8 cellular contexts compared by ENCODE assay signal in genomic region chr2:201806442-201806841, GRCh38. TPM values are rescaled to one million over a fixed set of nuclear protein-coding genes. Genes with fewer than 3 reads are reported as not detected.
A peak's percentile ranks its signal among the peaks of the same experiment; 100 is the strongest.
DNase-seq lines count a peak whose midpoint lies in the region; ATAC-seq, FAIRE-seq and TF ChIP-seq lines count a peak whose summit lies in the region.
"Had no signal": no experiment of that assay in that cellular context is flagged by ENCODE, and none has a peak within 500 bp of the region (broad histone marks: within the 10 kb centered on the region; RNA-seq: fewer than 3 reads in every experiment).

TSS of gene CDK15 (plus strand) at chr2:201806537. CDS start at chr2:201806665, 128 bp downstream.

- H4K8ac ChIP-seq in IMR-90 (ENCODE audit: low read depth in 2 of 2, low read length in 2 of 2), result peak within 1 kb of the TSS; percentile 51 to 85

- CTCF ChIA-PET in IMR-90 (lab: Yijun Ruan, JAX) (interaction anchor here (0.6 kb wide), 1 partner anchor 54 kb away, joined by 3 read pairs; no protein-coding TSS in a partner anchor), GM10248 (lab: Yijun Ruan, JAX) (interaction anchor here (1.0 kb wide), 1 partner anchor 21 kb away, joined by 3 read pairs; no protein-coding TSS in a partner anchor)

- H3K9me1 ChIP-seq in IMR-90 (ENCODE audit: insufficient read depth, low read length) (peaks cover 7% of the 10 kb centered on the region), keratinocyte (ENCODE audit: control insufficient read depth, extremely low read depth, insufficient read depth, low read length) (no peaks in the 10 kb centered on the region)

- peak within 1 kb of the TSS; percentile 50 for H2AK9ac ChIP-seq in IMR-90 (replicated peaks; ENCODE audit: low read depth, low read length, poor library complexity)

- H3K4me3 Mint-ChIP-seq in activated T-helper 17 cell treated with anti-CD3 and anti-CD28 coated beads, Interleukin-2, amount 50 U/mL, for 72 hours, result no peak within 1 kb of the TSS

- no peaks in the 10 kb centered on the region for H3K79me2 ChIP-seq in keratinocyte (ENCODE audit: control insufficient read depth, insufficient read depth, low read length)

- H3K27me3 ChIP-seq in IMR-90 (ENCODE audit: control insufficient read depth, insufficient read depth, low read length) (no peaks in the 10 kb centered on the region), keratinocyte (ENCODE audit: control insufficient read depth, extremely low read depth, insufficient read depth, low read length) (no peaks in the 10 kb centered on the region), tibial artery (no peaks in the 10 kb centered on the region), HAP-1 (ENCODE audit: low read depth) (no peaks in the 10 kb centered on the region)

- peak within 1 kb of the TSS; percentile 16 for H3K4me3 ChIP-seq in IMR-90 (ENCODE audit: insufficient read depth, low read depth, low read length)
- no peak within 1 kb of the TSS for H3K4me3 ChIP-seq in astrocyte of the spinal cord (ENCODE audit: low read depth, low read length)
- H3K4me3 ChIP-seq in keratinocyte (ENCODE audit: control insufficient read depth in 2 of 3, extremely low read depth in 1 of 3, insufficient read depth in 2 of 3, low read depth in 1 of 3, low read length in 3 of 3), result no peak within 1 kb of the TSS
- peak within 1 kb of the TSS in 1 of 2 donors; percentile 16 for H3K4me3 ChIP-seq in tibial artery
- H3K4me3 ChIP-seq in HAP-1, result no peak within 1 kb of the TSS

- TF ChIP-seq POLR2A in IMR-90 (IDR thresholded peaks at IDR 0.05; ENCODE audit: low read depth, low read length), result no peak

- H3K4me1 Mint-ChIP-seq in activated T-helper 17 cell treated with anti-CD3 and anti-CD28 coated beads, Interleukin-2, amount 50 U/mL, for 72 hours, result no peaks in the 10 kb centered on the region

- TF ChIP-seq RAD21 in IMR-90 (IDR thresholded peaks at IDR 0.05; ENCODE audit: low read length), result no peak

- H2AFZ ChIP-seq in IMR-90 (replicated peaks; ENCODE audit: low read length, poor library complexity) (peak within 1 kb of the TSS; percentile 89), keratinocyte (ENCODE audit: control insufficient read depth, low read length) (peak within 1 kb of the TSS; percentile 12)

- H3K27me3 Mint-ChIP-seq in activated T-helper 17 cell treated with anti-CD3 and anti-CD28 coated beads, Interleukin-2, amount 50 U/mL, for 72 hours, result peaks cover 26% of the 10 kb centered on the region

- H3K4me2 ChIP-seq in IMR-90 (ENCODE audit: low read depth, low read length) (peak within 1 kb of the TSS; percentile 66), keratinocyte (ENCODE audit: control insufficient read depth, extremely low read depth, insufficient read depth, low read depth, low read length) (no peak within 1 kb of the TSS)

- H2BK20ac ChIP-seq in IMR-90 (ENCODE audit: low read depth, low read length), result peak within 1 kb of the TSS; percentile 96

- peak within 1 kb of the TSS; percentile 68 for H2BK5ac ChIP-seq in IMR-90 (ENCODE audit: low read depth, low read length, poor library complexity, severe bottlenecking)

- peaks cover 12% of the 10 kb centered on the region for H3K4me1 ChIP-seq in IMR-90 (ENCODE audit: control insufficient read depth, insufficient read depth, low read length)
- peaks cover 3% of the 10 kb centered on the region for H3K4me1 ChIP-seq in keratinocyte (ENCODE audit: control insufficient read depth, extremely low read depth, insufficient read depth, low read length)
- H3K4me1 ChIP-seq in tibial artery, result peaks cover 0 to 30% (median 17%) of the 10 kb centered on the region in 4 donors
- H3K4me1 ChIP-seq in HAP-1, result no peaks in the 10 kb centered on the region

- H4K20me1 ChIP-seq in IMR-90 (ENCODE audit: insufficient read depth, low read length) (no peaks in the 10 kb centered on the region), keratinocyte (ENCODE audit: control insufficient read depth, extremely low read depth, insufficient read depth, low read length) (no peaks in the 10 kb centered on the region)

- peak within 1 kb of the TSS; percentile 55 for H2BK15ac ChIP-seq in IMR-90 (ENCODE audit: low read depth, low read length)

- intact Hi-C loops in IMR-90 (cut with micrococcal nuclease), result loop anchor here (2.0 kb wide), 1 partner anchor 48 kb away; no protein-coding TSS in a partner anchor
- intact Hi-C loops in tibial artery (cut with DNase I; ENCODE audit: low total_unique reads), result no loop called here

- peak; percentile 87 for ATAC-seq in IMR-90 (ENCODE audit: low read depth)
- ATAC-seq in activated T-helper 17 cell treated with anti-CD3 and anti-CD28 coated beads, Interleukin-2, amount 50 U/mL, for 72 hours (replicated peaks), result no peak

- H3K9me3 ChIP-seq in IMR-90 (ENCODE audit: control insufficient read depth, insufficient read depth, low read length), result no peaks in the 10 kb centered on the region
- H3K9me3 ChIP-seq in keratinocyte (ENCODE audit: control insufficient read depth, low read depth, low read length), result no peaks in the 10 kb centered on the region
- no peaks in the 10 kb centered on the region for H3K9me3 ChIP-seq in tibial artery
- no peaks in the 10 kb centered on the region for H3K9me3 ChIP-seq in HAP-1

- peak within 1 kb of the TSS; percentile 87 for H3K14ac ChIP-seq in IMR-90 (replicated peaks; ENCODE audit: low read depth, low read length)

- H3K4ac ChIP-seq in IMR-90 (ENCODE audit: low read depth, low read length), result peak within 1 kb of the TSS; percentile 95

- no peak for FAIRE-seq in keratinocyte (lab: Jason Lieb, UNC)

- peak within 1 kb of the TSS; percentile 93 for H4K91ac ChIP-seq in IMR-90 (ENCODE audit: insufficient read depth, low read depth, low read length)

- H3K23ac ChIP-seq in IMR-90 (ENCODE audit: low read depth, low read length), result peak within 1 kb of the TSS; percentile 68

- H3K56ac ChIP-seq in IMR-90 (ENCODE audit: extremely low read depth, insufficient read depth, low read length), result peak within 1 kb of the TSS; percentile 73

- H2BK120ac ChIP-seq in IMR-90 (ENCODE audit: low read depth, low read length), result peak within 1 kb of the TSS; percentile 97

- peak within 1 kb of the TSS; percentile 74 for H3K18ac ChIP-seq in IMR-90 (ENCODE audit: low read depth, low read length)

- H3K79me1 ChIP-seq in IMR-90 (ENCODE audit: low read depth in 1 of 2, low read length in 2 of 2), result peaks cover 0 to 23% of the 10 kb centered on the region in 2 experiments; a peak in 1 of 4 replicates

- no peaks in the 10 kb centered on the region for H3K9me3 Mint-ChIP-seq in activated T-helper 17 cell treated with anti-CD3 and anti-CD28 coated beads, Interleukin-2, amount 50 U/mL, for 72 hours

- H2AK5ac ChIP-seq in IMR-90 (ENCODE audit: low read depth, low read length), result peak within 1 kb of the TSS; percentile 94

- TF ChIP-seq CTCF in IMR-90 (conservative IDR thresholded peaks at IDR 0.05; ENCODE audit: low read depth, low read length) (no peak), astrocyte of the spinal cord (IDR thresholded peaks at IDR 0.05; ENCODE audit: low read depth, low read length) (no peak), keratinocyte (optimal IDR thresholded peaks at IDR 0.05 in 1 of 3, IDR thresholded peaks at IDR 0.05 in 1 of 3, conservative IDR thresholded peaks at IDR 0.05 in 1 of 3; ENCODE audit: extremely low read depth in 1 of 3, insufficient read depth in 2 of 3, low read length in 3 of 3) (no peak), tibial artery (IDR thresholded peaks at IDR 0.05) (no peak), GM10248 (IDR thresholded peaks at IDR 0.05; ENCODE audit: control extremely low read depth, extremely low read depth, low read depth, missing control alignments) (no peak)

- H3K27ac Mint-ChIP-seq in activated T-helper 17 cell treated with anti-CD3 and anti-CD28 coated beads, Interleukin-2, amount 50 U/mL, for 72 hours, result no peak within 1 kb of the TSS

- H4K5ac ChIP-seq in IMR-90 (ENCODE audit: low read depth, low read length), result peak within 1 kb of the TSS; percentile 47

- H3K36me3 ChIP-seq in IMR-90 (ENCODE audit: control insufficient read depth, insufficient read depth, low read length) (no peaks in the 10 kb centered on the region), keratinocyte (ENCODE audit: control insufficient read depth in 2 of 2, extremely low read depth in 1 of 2, insufficient read depth in 2 of 2, low read length in 2 of 2) (no peaks in the 10 kb centered on the region), tibial artery (no peaks in the 10 kb centered on the region), HAP-1 (replicated peaks) (no peaks in the 10 kb centered on the region)

- DNase-seq in IMR-90 (peak; percentile 80), astrocyte of the spinal cord (ENCODE audit: low read depth, low spot score) (peak; percentile 55), keratinocyte (ENCODE audit: low read depth, low spot score) (no peak), tibial artery (peak in 1 of 2 donors; percentile 30), GM10248 (ENCODE audit: extremely low spot score) (no peak), HAP-1 (ENCODE audit: low spot score in 2 of 2) (no peak)
- DNase-seq: NCI-H1436 treated with DMSO at 0.1 percent for 48 hours had no signal

- H3K36me3 Mint-ChIP-seq in activated T-helper 17 cell treated with anti-CD3 and anti-CD28 coated beads, Interleukin-2, amount 50 U/mL, for 72 hours (ENCODE audit: low read depth), result no peaks in the 10 kb centered on the region

- BruUV-seq in IMR-90 (replicated peaks; lab: Mats Ljungman, UMichigan), result no TSS peak

- H3K9ac ChIP-seq in IMR-90 (ENCODE audit: low read depth, low read length) (peak within 1 kb of the TSS; percentile 64), keratinocyte (ENCODE audit: control insufficient read depth, extremely low read depth, insufficient read depth, low read length) (no peak within 1 kb of the TSS)

- POLR2A ChIA-PET in IMR-90 (lab: Charles Lee; ENCODE audit: unreplicated experiment) (interaction anchor here (1.6 kb wide), 1 partner anchor 53 kb away, joined by 3 read pairs; no protein-coding TSS in a partner anchor), GM10248 (lab: Yijun Ruan, JAX) (interaction anchor here (0.6 kb wide), 1 partner anchor 961 kb away, joined by 3 read pairs; no protein-coding TSS in a partner anchor)

- dilution Hi-C loops in IMR-90 (cut with HindIII; ENCODE audit: low sequenced_read_pairs, unreplicated experiment), result no loop called here
- dilution Hi-C loops in keratinocyte (cut with MboI; ENCODE audit: extremely low pct_ligation_motif_present, low sequenced_read_pairs), result no loop called here

- peak within 1 kb of the TSS; percentile 65 for H3K27ac ChIP-seq in IMR-90 (ENCODE audit: insufficient read depth, low read length)
- no peak within 1 kb of the TSS for H3K27ac ChIP-seq in keratinocyte (ENCODE audit: control insufficient read depth, insufficient read depth, low read length)
- H3K27ac ChIP-seq in tibial artery, result peak within 1 kb of the TSS; percentile 79 to 84

- 17% methylated on average over 1 of the region's 6 CpGs; no CpG with 5 or more reads in 1 of the 2 experiments for WGBS in IMR-90 (ENCODE audit: extremely low coverage in 2 of 2, insufficient read length in 1 of 2), 2 experiments

- in situ Hi-C loops in IMR-90 (cut with MboI; ENCODE audit: low sequenced_read_pairs), result no loop called here
- in situ Hi-C loops in astrocyte of the spinal cord (cut with HindIII; ENCODE audit: low sequenced_read_pairs), result no loop called here
- in situ Hi-C loops in HAP-1 (cut with MboI; ENCODE audit: low sequenced_read_pairs), result no loop called here

RNA-seq across cellular contexts. Expression of gene CDK15, which starts in this region (rescaled TPM):
- 28.9 and 33.0 TPM in 2 replicates for total RNA-seq in IMR-90 (2012; rRNA removed)
- polyA plus RNA-seq in IMR-90 (2012; rRNA removed) (15.7 and 16.1 TPM in 2 replicates), keratinocyte (0.35 to 1.4 TPM (median 0.96 TPM) in 3 replicates)
- polyA plus RNA-seq in IMR-90 (2012; cell fraction: cytosol; rRNA removed), result 5.7 and 7.2 TPM in 2 replicates
- polyA plus RNA-seq in IMR-90 (2012; cell fraction: nucleus; rRNA removed; ENCODE audit: low replicate concordance), result 6.9 and 22.1 TPM in 2 replicates
- not detected for polyA plus RNA-seq in keratinocyte (2011; ENCODE audit: low read depth)
- 0.53 and 1.6 TPM in 2 replicates for polyA plus RNA-seq in keratinocyte (2011; cell fraction: cytosol; rRNA removed)
- polyA plus RNA-seq in keratinocyte (2011; cell fraction: nucleus; rRNA removed), result 1.2 and 1.4 TPM in 2 replicates
- 0.49 TPM in 1 of 2 replicates, not detected in the other for polyA plus RNA-seq in keratinocyte (2012; ENCODE audit: low replicate concordance)
- 0.48 to 0.86 TPM in 2 of 3 replicates, not detected in the other for polyA minus RNA-seq in keratinocyte
- not detected for polyA minus RNA-seq in keratinocyte (2011; cell fraction: cytosol; rRNA and poly(A)+ RNA removed)
- 0.84 and 1.8 TPM in 2 replicates for polyA minus RNA-seq in keratinocyte (2011; cell fraction: nucleus; rRNA and poly(A)+ RNA removed)
- not detected for total RNA-seq in activated T-helper 17 cell treated with anti-CD3 and anti-CD28 coated beads, Interleukin-2, amount 50 U/mL, for 72 hours

Comparison
In these comparisons a context has a peak if more than half of its experiments do, and no peak if none do; other contexts are left out.
1. RNA of gene CDK15 (total RNA-seq): 28.9 to 33.0 TPM in IMR-90; not detected in activated T-helper 17 cell treated with anti-CD3 and anti-CD28 coated beads, Interleukin-2, amount 50 U/mL, for 72 hours; every median in the first group is over 10 times any median in the second.
2. DNase-seq: peak in IMR-90 (single experiment) and astrocyte of the spinal cord (single experiment); none in keratinocyte (single experiment), GM10248 (single experiment) and HAP-1 (0 of 2).